In genomic region chr1:155794605-155795265, GRCh38 we compare ENCODE assay signal across 23 cellular contexts.
DNase-seq lines count a peak whose midpoint lies in the region; ATAC-seq and TF ChIP-seq lines count a peak whose summit lies in the region.
"Had no signal": no experiment of that assay in that cellular context is flagged by ENCODE, and none has a peak within 500 bp of the region (broad histone marks: within the 10 kb centered on the region; RNA-seq: fewer than 3 reads in every experiment).

No MANE protein-coding gene starts in this region.

- H3K27ac ChIP-seq in mesenchymal stem cell (ENCODE audit: low read length, poor library complexity, severe bottlenecking) (no peak overlapping the region), gastrocnemius medialis (no peak overlapping the region)
- H3K27ac ChIP-seq: esophagus squamous epithelium, KMS-11, testis, vagina had no signal

- H2AFZ ChIP-seq in mesenchymal stem cell (ENCODE audit: low read depth, low read length), result no peak overlapping the region

- intact Hi-C loops in gastrocnemius medialis (cut with DNase I; ENCODE audit: low total_unique reads), result no loop called here

- H3K18ac ChIP-seq in mesenchymal stem cell (ENCODE audit: low read depth in 1 of 2, low read length in 2 of 2), result no peak overlapping the region

- H2BK12ac ChIP-seq in mesenchymal stem cell (ENCODE audit: low read length in 2 of 2), result no peak overlapping the region

- TF ChIP-seq CTCF in HFFc6 (IDR thresholded peaks at IDR 0.05) (no peak), gastrocnemius medialis (IDR thresholded peaks at IDR 0.05 in 4 of 5, conservative IDR thresholded peaks at IDR 0.05 in 1 of 5) (no peak)

- no peak overlapping the region for H2AK5ac ChIP-seq in mesenchymal stem cell (ENCODE audit: low read length, severe bottlenecking)

- H3K36me3 ChIP-seq in mesenchymal stem cell (ENCODE audit: control insufficient read depth in 1 of 2, insufficient read depth in 2 of 2, low read depth in 1 of 2, low read length in 2 of 2) (peaks cover 24 to 65% of the 10 kb centered on the region in 2 experiments), gastrocnemius medialis (peaks cover 0 to 54% of the 10 kb centered on the region in 2 donors)

- H3K4me3 ChIP-seq in mesenchymal stem cell (ENCODE audit: insufficient read depth in 1 of 2, low read depth in 1 of 2, low read length in 2 of 2) (no peak overlapping the region), gastrocnemius medialis (no peak overlapping the region)
- H3K4me3 ChIP-seq: esophagus squamous epithelium, sigmoid colon, testis, vagina had no signal

- H3K9me3 ChIP-seq in mesenchymal stem cell (ENCODE audit: control insufficient read depth, low read length) (no peaks in the 10 kb centered on the region), gastrocnemius medialis (no peaks in the 10 kb centered on the region)
- H3K9me3 ChIP-seq: esophagus squamous epithelium, sigmoid colon, testis, vagina had no signal

- H2BK120ac ChIP-seq in mesenchymal stem cell (ENCODE audit: low read depth, low read length), result no peak overlapping the region

- H3K4ac ChIP-seq in mesenchymal stem cell (ENCODE audit: low read depth in 1 of 2, low read length in 2 of 2), result peak overlapping the region in 1 of 2 experiments; percentile 26

- H2BK15ac ChIP-seq in mesenchymal stem cell (ENCODE audit: low read depth, poor library complexity, severe bottlenecking), result no peak overlapping the region

- DNase-seq in COLO668 (lab: John Stamatoyannopoulos, UW; ENCODE audit: unreplicated experiment), result peak; percentile 8
- DNase-seq in HFFc6, result no peak
- DNase-seq in central memory CD8-positive, alpha-beta T cell (ENCODE audit: low spot score in 2 of 2), result no peak
- DNase-seq in mesenchymal stem cell, result peak; percentile 86
- DNase-seq in gastrocnemius medialis, result no peak
- no peak for DNase-seq in DMS 273 (lab: John Stamatoyannopoulos, UW; ENCODE audit: unreplicated experiment)
- no peak for DNase-seq in middle frontal gyrus (ENCODE audit: extremely low spot score, low spot score)
- DNase-seq: activated naive CD4-positive, alpha-beta T cell treated with anti-CD3 and anti-CD28 coated beads, Interleukin-2, amount 10 ng/mL, durations not matched to agents 7 days and 5 days; activated T-cell treated with anti-CD3 and anti-CD28 coated beads, Interleukin-2, amount 50 U/mL, for 1 hour; CD4-positive, alpha-beta T cell; endodermal cell; esophagus squamous epithelium; NCI-H1694 treated with DMSO at 0.1 percent for 48 hours; NCI-H748 treated with DMSO at 0.1 percent for 48 hours; nephron progenitor cell; Right ventricle myocardium superior; sigmoid colon; SW 1271; testis had no signal

- H3K79me1 ChIP-seq in mesenchymal stem cell (replicated peaks; ENCODE audit: low read length, poor library complexity, severe bottlenecking), result peaks cover 6% of the 10 kb centered on the region

- no peak overlapping the region for H3K4me2 ChIP-seq in mesenchymal stem cell (ENCODE audit: low read length, poor library complexity, severe bottlenecking)
- H3K4me2 ChIP-seq: KMS-11 had no signal

- H3K27me3 Mint-ChIP-seq in HFFc6 (ENCODE audit: insufficient read depth), result no peaks in the 10 kb centered on the region; the same call in 1 of the 2 replicates
- no peaks in the 10 kb centered on the region for H3K27me3 Mint-ChIP-seq in central memory CD8-positive, alpha-beta T cell
- H3K27me3 Mint-ChIP-seq: activated naive CD4-positive, alpha-beta T cell treated with anti-CD3 and anti-CD28 coated beads, Interleukin-2, amount 10 ng/mL, durations not matched to agents 7 days and 5 days; CD4-positive, alpha-beta T cell had no signal

- ATAC-seq in central memory CD8-positive, alpha-beta T cell (replicated peaks; ENCODE audit: extremely low read depth, poor library complexity, severe bottlenecking), result no peak
- no peak for ATAC-seq in gastrocnemius medialis
- ATAC-seq: activated CD4-positive, CD25-positive, alpha-beta regulatory T cell treated with anti-CD3 and anti-CD28 coated beads, Interleukin-2, amount 50 U/mL, for 24 hours had no signal

- H3K4me1 Mint-ChIP-seq in HFFc6 (ENCODE audit: low read depth), result peaks cover 10% of the 10 kb centered on the region
- H3K4me1 Mint-ChIP-seq in central memory CD8-positive, alpha-beta T cell, result no peaks in the 10 kb centered on the region
- H3K4me1 Mint-ChIP-seq: activated naive CD4-positive, alpha-beta T cell treated with anti-CD3 and anti-CD28 coated beads, Interleukin-2, amount 10 ng/mL, durations not matched to agents 7 days and 5 days; endodermal cell; mesothelial cell of epicardium; nephron progenitor cell had no signal

- H3K23ac ChIP-seq in mesenchymal stem cell (ENCODE audit: low read length in 2 of 2), result no peak overlapping the region

- H3K36me3 Mint-ChIP-seq in HFFc6 (ENCODE audit: low read depth), result peaks cover 30% of the 10 kb centered on the region
- H3K36me3 Mint-ChIP-seq in central memory CD8-positive, alpha-beta T cell (ENCODE audit: insufficient read depth), result peaks cover 42% of the 10 kb centered on the region

- H3K4me1 ChIP-seq in mesenchymal stem cell (ENCODE audit: control insufficient read depth, insufficient read depth, low read depth, low read length), result no peaks in the 10 kb centered on the region
- H3K4me1 ChIP-seq in gastrocnemius medialis, result no peaks in the 10 kb centered on the region
- H3K4me1 ChIP-seq: esophagus squamous epithelium, testis, vagina had no signal

- peak overlapping the region; percentile 8; the same call in 1 of the 2 replicates for H3K27ac Mint-ChIP-seq in HFFc6
- H3K27ac Mint-ChIP-seq in central memory CD8-positive, alpha-beta T cell (ENCODE audit: low read depth), result peak overlapping the region; percentile 1
- H3K27ac Mint-ChIP-seq: activated naive CD4-positive, alpha-beta T cell treated with anti-CD3 and anti-CD28 coated beads, Interleukin-2, amount 10 ng/mL, durations not matched to agents 7 days and 5 days; CD4-positive, alpha-beta T cell; endodermal cell; mesothelial cell of epicardium; nephron progenitor cell had no signal

- H3K9ac ChIP-seq in mesenchymal stem cell (ENCODE audit: low read length), result no peak overlapping the region
- H3K9ac ChIP-seq: KMS-11 had no signal

- H3K27me3 ChIP-seq in mesenchymal stem cell (ENCODE audit: control insufficient read depth in 1 of 2, insufficient read depth in 1 of 2, low read length in 2 of 2), result no peaks in the 10 kb centered on the region
- no peaks in the 10 kb centered on the region for H3K27me3 ChIP-seq in gastrocnemius medialis
- H3K27me3 ChIP-seq: esophagus squamous epithelium, sigmoid colon, testis, vagina had no signal

- no peak overlapping the region for H2BK5ac ChIP-seq in mesenchymal stem cell (ENCODE audit: low read depth, low read length, poor library complexity, severe bottlenecking)

- no peaks in the 10 kb centered on the region for H3K9me3 Mint-ChIP-seq in HFFc6
- no peaks in the 10 kb centered on the region for H3K9me3 Mint-ChIP-seq in central memory CD8-positive, alpha-beta T cell
- H3K9me3 Mint-ChIP-seq: activated naive CD4-positive, alpha-beta T cell treated with anti-CD3 and anti-CD28 coated beads, Interleukin-2, amount 10 ng/mL, durations not matched to agents 7 days and 5 days; CD4-positive, alpha-beta T cell; endodermal cell; mesothelial cell of epicardium; nephron progenitor cell had no signal

- H3K14ac ChIP-seq in mesenchymal stem cell (ENCODE audit: low read length in 2 of 2), result no peak overlapping the region

- H3K4me3 Mint-ChIP-seq in HFFc6, result no peak overlapping the region
- no peak overlapping the region for H3K4me3 Mint-ChIP-seq in central memory CD8-positive, alpha-beta T cell
- H3K4me3 Mint-ChIP-seq: activated naive CD4-positive, alpha-beta T cell treated with anti-CD3 and anti-CD28 coated beads, Interleukin-2, amount 10 ng/mL, durations not matched to agents 7 days and 5 days; CD4-positive, alpha-beta T cell; endodermal cell; mesothelial cell of epicardium; nephron progenitor cell had no signal

- H4K91ac ChIP-seq in mesenchymal stem cell (ENCODE audit: low read length), result no peak overlapping the region

- in situ Hi-C loops in gastrocnemius medialis (cut with MboI; ENCODE audit: low sequenced_read_pairs in 4 of 4), result no loop called here

- WGBS in mesenchymal stem cell, result 6% methylated on average over 3 of the region's 4 CpGs

- TF ChIP-seq POLR2A in gastrocnemius medialis (IDR thresholded peaks at IDR 0.05), result no peak

- no peak overlapping the region for H4K8ac ChIP-seq in mesenchymal stem cell (ENCODE audit: low read length)

Comparison
In these comparisons a context has a peak if more than half of its experiments do, and no peak if none do; other contexts are left out.
1. DNase-seq: peak in COLO668 (single experiment) and mesenchymal stem cell (single experiment); none in HFFc6 (single experiment), central memory CD8-positive, alpha-beta T cell (0 of 2), gastrocnemius medialis (0 of 2), DMS 273 (single experiment) and middle frontal gyrus (single experiment).